ENCODE assay signal across 24 cellular contexts in the genomic region with DNA sequence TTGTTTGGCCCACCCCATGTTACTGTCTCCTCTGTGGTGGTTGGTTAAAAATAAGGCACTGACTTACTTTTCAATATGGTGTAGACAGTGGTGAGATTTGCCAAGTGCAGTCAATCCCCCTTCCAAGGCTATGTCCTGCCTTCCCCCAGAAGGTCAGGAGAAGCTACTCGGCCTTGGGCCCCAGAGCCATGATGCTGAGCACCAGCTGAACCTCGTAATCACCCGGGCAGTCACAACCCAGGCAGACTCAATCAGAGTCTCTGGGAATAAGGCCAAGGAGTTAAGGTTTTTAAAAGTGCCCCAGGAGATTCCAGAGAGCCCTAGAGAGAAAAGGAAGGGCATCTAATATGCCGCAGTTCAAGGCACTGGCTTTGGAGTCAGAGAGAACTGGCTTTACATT. TPM values are rescaled to one million over a fixed set of nuclear protein-coding genes. Genes with fewer than 3 reads are reported as not detected.
"Had no signal": no experiment of that assay in that cellular context is flagged by ENCODE, and none has a peak within 500 bp of the region (broad histone marks: within the 10 kb centered on the region; RNA-seq: fewer than 3 reads in every experiment).

No MANE protein-coding gene starts in this region.

- DNase-seq: hippocampal formation; kidney glomerular epithelial cell; left cardiac atrium; mesendoderm; naive thymus-derived CD4-positive, alpha-beta T cell; ovary; retina; right lobe of liver; stimulated activated CD4-positive, alpha-beta T cell treated with anti-CD3 and anti-CD28 coated beads, Interleukin-12 subunit alpha, Interleukin-12 subunit beta, amount 100 ng/mL, for 4 hours; stimulated activated CD4-positive, alpha-beta T cell treated with anti-CD3 and anti-CD28 coated beads, Interleukin-15, amount 100 ng/mL, for 24 hours; stimulated activated CD4-positive, alpha-beta T cell treated with anti-CD3 and anti-CD28 coated beads, Interleukin-2, amount 100 ng/mL, for 24 hours; stimulated activated CD4-positive, alpha-beta T cell treated with anti-CD3 and anti-CD28 coated beads, Interleukin-4, amount 100 ng/mL, for 1 hour; stimulated activated naive B cell treated with anti-CD40 and anti-IgM and Interleukin-4, amounts not matched to agents 10 μg/mL and 1 μg/mL and 100 μg/mL, for 72 hours; stimulated activated naive CD8-positive, alpha-beta T cell treated with anti-CD3 and anti-CD28 coated beads, Interleukin-15, Interleukin-2, amounts not matched to agents 100 U/mL and 50 U/mL, for 24 hours; stomach; testis; thyroid gland; transverse colon; upper lobe of left lung had no signal

- H3K9me3 ChIP-seq: right lobe of liver, testis, thyroid gland, transverse colon had no signal

- H3K4me3 ChIP-seq: lung, ovary, right lobe of liver, skin epidermis, stomach, testis, thyroid gland, transverse colon, upper lobe of left lung had no signal

- ATAC-seq: left cardiac atrium; left lobe of liver; naive thymus-derived CD4-positive, alpha-beta T cell; natural killer cell treated with Interleukin-12 subunit alpha and Interleukin-12 subunit beta and Interleukin-15 and Interleukin-18, amount 100 ng/mL, for 72 hours; right lobe of liver; stimulated activated naive B cell treated with anti-CD40 and anti-IgM and Interleukin-4, amounts not matched to agents 10 μg/mL and 1 μg/mL and 100 μg/mL, for 72 hours; stimulated activated naive CD8-positive, alpha-beta T cell treated with anti-CD3 and anti-CD28 coated beads, Interleukin-15, Interleukin-2, amounts not matched to agents 100 U/mL and 50 U/mL, for 24 hours had no signal

- H3K4me1 ChIP-seq: right lobe of liver, stomach, testis, thyroid gland, transverse colon, upper lobe of left lung had no signal

- H3K27me3 ChIP-seq: ovary, right lobe of liver, testis, thyroid gland, transverse colon had no signal

- H3K36me3 ChIP-seq: ovary, right lobe of liver, stomach, thyroid gland, transverse colon, upper lobe of left lung had no signal

- H3K27ac ChIP-seq: ovary, right lobe of liver, skin epidermis, stomach, testis, thyroid gland, transverse colon, upper lobe of left lung had no signal

RNA-seq across cellular contexts. Expression of gene MYO18B, which starts 23.8 kb away (rescaled TPM):
- total RNA-seq: left lobe of liver had no signal
- polyA plus RNA-seq: keratinocyte; naive thymus-derived CD4-positive, alpha-beta T cell had no signal
